ENCODE assay signal across 24 cellular contexts in genomic region chr1:181239086-181239485, GRCh38.
"Had no signal": no experiment of that assay in that cellular context is flagged by ENCODE, and none has a peak within 500 bp of the region (broad histone marks: within the 10 kb centered on the region; RNA-seq: fewer than 3 reads in every experiment).

No MANE protein-coding gene starts in this region.

- H3K4me3 ChIP-seq: colonic mucosa, esophagus squamous epithelium, gastroesophageal sphincter, heart left ventricle, hepatocyte, left lung, lower lobe of right lung had no signal

- H3K27ac ChIP-seq: colonic mucosa, esophagus squamous epithelium, gastroesophageal sphincter, heart left ventricle, hepatocyte, left lung, lower lobe of right lung had no signal

- ATAC-seq: effector memory CD8-positive, alpha-beta T cell; gastroesophageal sphincter; heart left ventricle; left cardiac atrium; left lung; left ventricle myocardium superior; lower lobe of right lung; naive thymus-derived CD4-positive, alpha-beta T cell had no signal

- H3K4me1 ChIP-seq: colonic mucosa, esophagus squamous epithelium, gastroesophageal sphincter, heart left ventricle, left lung, lower lobe of right lung had no signal

- H3K27ac Mint-ChIP-seq: dendritic cell treated with granulocyte-macrophage colony-stimulating factor and Interleukin-4, amounts not matched to agents 40 ng/mL and 50 ng/mL, for 4 days; effector memory CD8-positive, alpha-beta T cell; endodermal cell; memory B cell; naive thymus-derived CD4-positive, alpha-beta T cell had no signal

- DNase-seq: colonic mucosa; cortex of kidney; effector CD8-positive, alpha-beta T cell; effector memory CD8-positive, alpha-beta T cell; endodermal cell; esophagus squamous epithelium; foreskin fibroblast; heart left ventricle; hypothalamus; immature natural killer cell; islet precursor cell; left cardiac atrium; left lung; left ventricle myocardium superior; lower lobe of right lung; mesendoderm; midbrain; naive thymus-derived CD4-positive, alpha-beta T cell had no signal

- H3K9me3 ChIP-seq: colonic mucosa, esophagus squamous epithelium, gastroesophageal sphincter, heart left ventricle, left lung, lower lobe of right lung had no signal

- H3K79me2 ChIP-seq: hepatocyte had no signal

- H3K4me3 Mint-ChIP-seq: dendritic cell treated with granulocyte-macrophage colony-stimulating factor and Interleukin-4, amounts not matched to agents 40 ng/mL and 50 ng/mL, for 4 days; effector memory CD8-positive, alpha-beta T cell; endodermal cell; immature natural killer cell; memory B cell; naive thymus-derived CD4-positive, alpha-beta T cell had no signal

- FAIRE-seq: endometrium, frontal cortex had no signal

- H3K4me1 Mint-ChIP-seq: immature natural killer cell; memory B cell; naive thymus-derived CD4-positive, alpha-beta T cell had no signal

- H3K36me3 Mint-ChIP-seq: immature natural killer cell, memory B cell had no signal

- H2AFZ ChIP-seq: hepatocyte had no signal

- H3K4me2 ChIP-seq: hepatocyte had no signal

- H3K36me3 ChIP-seq: colonic mucosa, esophagus squamous epithelium, gastroesophageal sphincter, heart left ventricle, left lung, lower lobe of right lung had no signal

- H3K27me3 ChIP-seq: colonic mucosa, gastroesophageal sphincter, heart left ventricle, hepatocyte, left lung had no signal

- H3K9me3 Mint-ChIP-seq: effector memory CD8-positive, alpha-beta T cell had no signal
